Comparison of ENCODE assay signal across 13 cellular contexts in genomic region chr14:51293149-51293925, GRCh38. TPM values are rescaled to one million over a fixed set of nuclear protein-coding genes. Genes with fewer than 3 reads are reported as not detected.
A peak's percentile ranks its signal among the peaks of the same experiment; 100 is the strongest.
DNase-seq lines count a peak whose midpoint lies in the region; ATAC-seq and TF ChIP-seq lines count a peak whose summit lies in the region.
"Had no signal": no experiment of that assay in that cellular context is flagged by ENCODE, and none has a peak within 500 bp of the region (broad histone marks: within the 10 kb centered on the region; RNA-seq: fewer than 3 reads in every experiment).

No MANE protein-coding gene starts in this region.

- H3K27ac ChIP-seq in smooth muscle cell (ENCODE audit: low read depth) = peak overlapping the region; percentile 86
- H3K27ac ChIP-seq: epithelial cell of prostate had no signal

- H3K4me3 ChIP-seq in cardiac fibroblast (replicated peaks in 1 of 2; ENCODE audit: low read depth in 2 of 2, low read length in 2 of 2) (no peak overlapping the region), smooth muscle cell (no peak overlapping the region)
- H3K4me3 ChIP-seq: prostate gland had no signal

- H3K9me3 ChIP-seq in smooth muscle cell (replicated peaks; ENCODE audit: low read depth) = no peaks in the 10 kb centered on the region
- H3K9me3 ChIP-seq: prostate gland had no signal

- WGBS in smooth muscle cell (ENCODE audit: low lambda C conversion rate) = 46% methylated on average over 7 of the region's 7 CpGs

- ATAC-seq in T-cell (replicated peaks in 1 of 4) = no peak

- H3K36me3 Mint-ChIP-seq in immature natural killer cell (peaks cover 0 to 4% (median 0%) of the 10 kb centered on the region in 3 donors), T-cell (no peaks in the 10 kb centered on the region)
- H3K36me3 Mint-ChIP-seq: CD4-positive, alpha-beta memory T cell had no signal

- CTCF ChIA-PET in T-cell (lab: Charles Lee) = no interaction called here

- no peak for TF ChIP-seq CTCF in cardiac fibroblast (IDR thresholded peaks at IDR 0.05; ENCODE audit: low read depth, low read length)
- TF ChIP-seq CTCF in smooth muscle cell (IDR thresholded peaks at IDR 0.05; ENCODE audit: borderline replicate concordance, insufficient read depth, poor library complexity, severe bottlenecking) = no peak

- H3K4me2 ChIP-seq in smooth muscle cell = peak overlapping the region; percentile 25

- H3K9me3 Mint-ChIP-seq in immature natural killer cell = no peaks in the 10 kb centered on the region
- H3K9me3 Mint-ChIP-seq in T-cell = no peaks in the 10 kb centered on the region
- H3K9me3 Mint-ChIP-seq: CD4-positive, alpha-beta memory T cell had no signal

- H4K20me1 ChIP-seq in smooth muscle cell (ENCODE audit: low read depth) = no peaks in the 10 kb centered on the region

- H3K4me1 ChIP-seq in smooth muscle cell (ENCODE audit: low read depth) = no peaks in the 10 kb centered on the region
- H3K4me1 ChIP-seq: prostate gland had no signal

- H3K4me3 Mint-ChIP-seq in immature natural killer cell (no peak overlapping the region), T-cell (no peak overlapping the region)
- H3K4me3 Mint-ChIP-seq: CD4-positive, alpha-beta memory T cell had no signal

- H3K4me1 Mint-ChIP-seq in immature natural killer cell (no peaks in the 10 kb centered on the region), T-cell (peaks cover 0 to under 1% (median 0%) of the 10 kb centered on the region in 3 donors)

- H3K27me3 Mint-ChIP-seq in immature natural killer cell (ENCODE audit: low read depth in 3 of 3) (peaks cover 0 to 6% (median 0%) of the 10 kb centered on the region in 3 donors), T-cell (no peaks in the 10 kb centered on the region)
- H3K27me3 Mint-ChIP-seq: CD4-positive, alpha-beta memory T cell had no signal

- DNase-seq in GM04503 (ENCODE audit: low read depth) = peak; percentile 53
- peak; percentile 41 to 76 for DNase-seq in cardiac fibroblast (ENCODE audit: low read depth in 2 of 2)
- DNase-seq in iris pigment epithelial cell (ENCODE audit: low read depth) = peak; percentile 75
- no peak for DNase-seq in smooth muscle cell (lab: John Stamatoyannopoulos, UW; ENCODE audit: unreplicated experiment)
- no peak for DNase-seq in immature natural killer cell
- no peak for DNase-seq in middle frontal gyrus (ENCODE audit: extremely low spot score, low spot score)
- no peak for DNase-seq in SIG-M5 (lab: John Stamatoyannopoulos, UW)
- no peak for DNase-seq in T-cell
- DNase-seq: amniotic stem cell; CD4-positive, alpha-beta memory T cell; KG1 had no signal

- H3K79me2 ChIP-seq in smooth muscle cell (ENCODE audit: low read depth) = no peaks in the 10 kb centered on the region

- no peaks in the 10 kb centered on the region for H3K27me3 ChIP-seq in smooth muscle cell (ENCODE audit: low read depth)

- no peaks in the 10 kb centered on the region for H3F3A ChIP-seq in smooth muscle cell (ENCODE audit: low read depth)

- peak overlapping the region; percentile 30 for H3K9ac ChIP-seq in smooth muscle cell (ENCODE audit: low read depth)

- H2AFZ ChIP-seq in smooth muscle cell (ENCODE audit: low read depth) = peak overlapping the region; percentile 73

- H3K36me3 ChIP-seq in smooth muscle cell (ENCODE audit: low read depth) = no peaks in the 10 kb centered on the region
- H3K36me3 ChIP-seq: prostate gland had no signal

- H3K27ac Mint-ChIP-seq in immature natural killer cell (no peak overlapping the region), T-cell (no peak overlapping the region)

- POLR2A ChIA-PET in T-cell (lab: Charles Lee) = no interaction called here

RNA-seq across cellular contexts. Expression of gene TMX1, which starts 53.3 kb away (rescaled TPM):
- total RNA-seq in smooth muscle cell (58.5 and 63.9 TPM in 2 replicates), T-cell (10 to 100 TPM; 15.5 to 24.2 (median 22.1) TPM)
- polyA plus RNA-seq in smooth muscle cell (31.3 and 34.1 TPM in 2 replicates), immature natural killer cell (10 to 100 TPM; 48.8 to 65.0 (median 56.9) TPM)

Comparison
In these comparisons a context has a peak if more than half of its experiments do, and no peak if none do; other contexts are left out.
1. DNase-seq: peak in GM04503 (single experiment), cardiac fibroblast (2 of 2) and iris pigment epithelial cell (single experiment); none in smooth muscle cell (single experiment), immature natural killer cell (0 of 3), middle frontal gyrus (single experiment), SIG-M5 (single experiment) and T-cell (0 of 34).